ENCODE assay signal across 34 cellular contexts in the genomic region with DNA sequence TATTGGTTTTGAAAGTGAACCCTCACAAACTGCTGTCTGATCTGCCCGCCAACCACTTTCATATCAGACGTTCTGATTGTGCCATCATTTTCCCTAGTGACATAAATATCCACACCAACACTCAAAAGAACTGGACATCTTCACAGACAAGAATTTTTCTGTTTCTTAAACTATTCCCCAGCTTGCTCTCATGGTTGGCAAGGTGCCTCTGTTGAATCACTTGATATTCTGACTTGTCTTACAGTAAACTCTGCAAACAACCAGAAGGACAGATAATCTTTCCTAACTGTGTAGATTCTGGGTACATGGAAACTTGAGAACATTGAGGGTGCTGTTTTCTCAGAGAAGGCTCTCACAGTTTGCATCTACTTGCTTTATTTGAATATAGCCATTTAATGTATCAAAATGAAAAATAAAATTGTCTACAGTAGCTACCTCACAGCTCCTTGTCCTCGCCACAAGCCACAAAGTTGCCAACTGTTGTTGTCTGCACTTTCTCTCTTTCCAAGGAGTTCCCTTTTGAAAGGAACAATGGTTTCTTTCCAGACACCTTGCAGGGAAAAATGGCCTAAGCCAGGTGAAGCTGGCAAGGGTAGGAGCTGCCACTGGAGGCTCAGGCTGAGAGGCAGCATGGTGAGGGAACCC. TPM values are rescaled to one million over a fixed set of nuclear protein-coding genes. Genes with fewer than 3 reads are reported as not detected.
"Had no signal": no experiment of that assay in that cellular context is flagged by ENCODE, and none has a peak within 500 bp of the region (broad histone marks: within the 10 kb centered on the region; RNA-seq: fewer than 3 reads in every experiment).

No MANE protein-coding gene starts in this region.

- H3K9ac ChIP-seq: KMS-11 had no signal

- H3K27ac ChIP-seq: KMS-11, VCaP had no signal

- ATAC-seq: activated CD8-positive, alpha-beta memory T cell treated with anti-CD3 and anti-CD28 coated beads, Interleukin-2, amount 10 ng/mL, durations not matched to agents 7 days and 5 days; activated naive CD8-positive, alpha-beta T cell treated with anti-CD3 and anti-CD28 coated beads, Interleukin-2, amount 50 U/mL, for 24 hours had no signal

- DNase-seq: activated B cell treated with CpG ODN at 0.5 μM for 24 hours; activated CD4-positive, alpha-beta memory T cell treated with anti-CD3 and anti-CD28 coated beads, Interleukin-2, amount 10 ng/mL, durations not matched to agents 7 days and 5 days; activated CD4-positive, alpha-beta T cell treated with anti-CD3 and anti-CD28 coated beads for 48 hours; activated CD4-positive, CD25-positive, alpha-beta regulatory T cell treated with anti-CD3 and anti-CD28 coated beads, Interleukin-2, amount 50 U/mL, for 72 hours; activated CD8-positive, alpha-beta memory T cell treated with anti-CD3 and anti-CD28 coated beads for 24 hours; activated CD8-positive, alpha-beta memory T cell treated with anti-CD3 and anti-CD28 coated beads, Interleukin-2, amount 10 ng/mL, durations not matched to agents 7 days and 5 days; activated CD8-positive, alpha-beta memory T cell treated with anti-CD3 and anti-CD28 coated beads, Interleukin-2, amount 50 U/mL, for 48 hours; activated effector memory CD4-positive, alpha-beta T cell treated with Interleukin-2 at 50 U/mL for 16 hours; activated naive CD4-positive, alpha-beta T cell treated with anti-CD3 and anti-CD28 coated beads, Interleukin-2, amount 10 ng/mL, durations not matched to agents 7 days and 5 days; activated naive CD8-positive, alpha-beta T cell treated with anti-CD3 and anti-CD28 coated beads, Interleukin-2, amount 50 U/mL, for 24 hours; activated T-cell treated with anti-CD3 and anti-CD28 coated beads, Interleukin-2, amount 50 U/mL, for 48 hours; anterior cingulate cortex; caudate nucleus; MM.1S; MV-4-11; NCI-H1092; NCI-H1436 treated with DMSO at 0.1 percent for 48 hours; NCI-H1694 treated with DMSO at 0.1 percent for 48 hours; NCI-H2029; NCI-H2171 treated with DMSO at 0.1 percent for 48 hours; NCI-H2227 treated with DMSO at 0.1 percent for 48 hours; NCI-H446; NCI-H510A treated with DMSO at 0.1 percent for 48 hours; NCI-H526 treated with DMSO at 0.1 percent for 48 hours; NCI-H774; OCI-M1; Right ventricle myocardium superior; SW 1271; T-helper 1 cell; T-helper 2 cell; T-helper 9 cell had no signal

RNA-seq across cellular contexts. Expression of a gene that starts 46.0 kb away (rescaled TPM):
- total RNA-seq: activated B cell treated with CpG ODN at 0.5 μM for 24 hours; activated CD4-positive, alpha-beta memory T cell treated with anti-CD3 and anti-CD28 coated beads, Interleukin-2, amount 10 ng/mL, durations not matched to agents 7 days and 5 days; activated CD8-positive, alpha-beta memory T cell treated with anti-CD3 and anti-CD28 coated beads, Interleukin-2, amount 10 ng/mL, durations not matched to agents 7 days and 5 days; bronchial epithelial cell; Right ventricle myocardium superior had no signal
